ENCODE assay signal across 22 cellular contexts in genomic region chr15:33757505-33758211, GRCh38.
"Had no signal": no experiment of that assay in that cellular context is flagged by ENCODE, and none has a peak within 500 bp of the region (broad histone marks: within the 10 kb centered on the region; RNA-seq: fewer than 3 reads in every experiment).

No MANE protein-coding gene starts in this region.

- H3K27me3 ChIP-seq: body of pancreas, cardiac muscle cell, left lung, tibial artery had no signal

- H3K4me1 Mint-ChIP-seq: activated CD4-positive, alpha-beta T cell treated with anti-CD3 and anti-CD28 coated beads, Interleukin-2, amount 10 ng/mL, durations not matched to agents 7 days and 5 days; activated naive CD4-positive, alpha-beta T cell treated with anti-CD3 and anti-CD28 coated beads, Interleukin-2, amount 50 U/mL, for 24 hours; mesothelial cell of epicardium; naive thymus-derived CD8-positive, alpha-beta T cell had no signal

- DNase-seq: activated CD4-positive, alpha-beta T cell treated with anti-CD3 and anti-CD28 coated beads, Interleukin-2, amount 10 ng/mL, durations not matched to agents 7 days and 5 days; activated CD4-positive, CD25-positive, alpha-beta regulatory T cell treated with anti-CD3 and anti-CD28 coated beads, Interleukin-2, amount 50 U/mL, for 72 hours; activated CD8-positive, alpha-beta T cell treated with anti-CD3 and anti-CD28 coated beads, Interleukin-2, amount 10 ng/mL, durations not matched to agents 7 days and 5 days; activated gamma-delta T cell; body of pancreas; cortex of kidney; erythroblast; foreskin keratinocyte; hippocampal formation; kidney glomerular epithelial cell; mammary epithelial cell; naive thymus-derived CD8-positive, alpha-beta T cell; spleen; stimulated activated CD4-positive, alpha-beta T cell treated with anti-CD3 and anti-CD28 coated beads, Interleukin-4, amount 100 ng/mL, for 1 hour; stimulated activated naive CD8-positive, alpha-beta T cell treated with anti-CD3 and anti-CD28 coated beads, Interleukin-15, Interleukin-2, amounts not matched to agents 100 U/mL and 50 U/mL, for 24 hours; tibial artery; WERI-Rb-1 had no signal

- H3K36me3 ChIP-seq: cardiac muscle cell, left lung, spleen, WERI-Rb-1 had no signal

- H3K9me3 ChIP-seq: body of pancreas, left lung, spleen, tibial artery had no signal

- H3K4me3 ChIP-seq: body of pancreas, cardiac muscle cell, left lung, spleen, tibial artery had no signal

- H3K27ac Mint-ChIP-seq: activated CD4-positive, alpha-beta T cell treated with anti-CD3 and anti-CD28 coated beads, Interleukin-2, amount 10 ng/mL, durations not matched to agents 7 days and 5 days; activated CD8-positive, alpha-beta T cell treated with anti-CD3 and anti-CD28 coated beads, Interleukin-2, amount 10 ng/mL, durations not matched to agents 7 days and 5 days; activated naive CD4-positive, alpha-beta T cell treated with anti-CD3 and anti-CD28 coated beads, Interleukin-2, amount 50 U/mL, for 24 hours; activated T-helper 1 cell treated with anti-CD3 and anti-CD28 coated beads, Interleukin-12 subunit alpha, Interleukin-12 subunit beta, Interleukin-2, Interleukin-4 antibody, amounts not matched to agents 30 ng/mL and 10 ng/mL and 1 ng/mL, durations not matched to agents 14 hours and 24 hours and 36 hours; mesothelial cell of epicardium had no signal

- H3K4me1 ChIP-seq: body of pancreas, foreskin keratinocyte, spleen, tibial artery had no signal

- H3K9me3 Mint-ChIP-seq: activated CD4-positive, alpha-beta T cell treated with anti-CD3 and anti-CD28 coated beads, Interleukin-2, amount 10 ng/mL, durations not matched to agents 7 days and 5 days; activated naive CD4-positive, alpha-beta T cell treated with anti-CD3 and anti-CD28 coated beads, Interleukin-2, amount 50 U/mL, for 24 hours; activated T-helper 1 cell treated with anti-CD3 and anti-CD28 coated beads, Interleukin-12 subunit alpha, Interleukin-12 subunit beta, Interleukin-2, Interleukin-4 antibody, amounts not matched to agents 30 ng/mL and 10 ng/mL and 1 ng/mL, durations not matched to agents 14 hours and 24 hours and 36 hours had no signal

- H3K36me3 Mint-ChIP-seq: activated naive CD4-positive, alpha-beta T cell treated with anti-CD3 and anti-CD28 coated beads, Interleukin-2, amount 50 U/mL, for 24 hours; naive thymus-derived CD8-positive, alpha-beta T cell had no signal

- H3K4me3 Mint-ChIP-seq: activated CD4-positive, alpha-beta T cell treated with anti-CD3 and anti-CD28 coated beads, Interleukin-2, amount 10 ng/mL, durations not matched to agents 7 days and 5 days; activated CD8-positive, alpha-beta T cell treated with anti-CD3 and anti-CD28 coated beads, Interleukin-2, amount 10 ng/mL, durations not matched to agents 7 days and 5 days; activated naive CD4-positive, alpha-beta T cell treated with anti-CD3 and anti-CD28 coated beads, Interleukin-2, amount 50 U/mL, for 24 hours; activated T-helper 1 cell treated with anti-CD3 and anti-CD28 coated beads, Interleukin-12 subunit alpha, Interleukin-12 subunit beta, Interleukin-2, Interleukin-4 antibody, amounts not matched to agents 30 ng/mL and 10 ng/mL and 1 ng/mL, durations not matched to agents 14 hours and 24 hours and 36 hours; mesothelial cell of epicardium; naive thymus-derived CD8-positive, alpha-beta T cell had no signal

- ATAC-seq: activated CD8-positive, alpha-beta T cell treated with anti-CD3 and anti-CD28 coated beads, Interleukin-2, amount 10 ng/mL, durations not matched to agents 7 days and 5 days; body of pancreas; foreskin keratinocyte; naive thymus-derived CD8-positive, alpha-beta T cell; stimulated activated naive CD8-positive, alpha-beta T cell treated with anti-CD3 and anti-CD28 coated beads, Interleukin-15, Interleukin-2, amounts not matched to agents 100 U/mL and 50 U/mL, for 24 hours had no signal

- H3K27ac ChIP-seq: body of pancreas, cardiac muscle cell, foreskin keratinocyte, left lung, spleen, tibial artery, WERI-Rb-1 had no signal
